Comparison of ENCODE assay signal across 18 cellular contexts in genomic region chr2:217846321-217846743, GRCh38.
DNase-seq lines count a peak whose midpoint lies in the region; ATAC-seq, FAIRE-seq and TF ChIP-seq lines count a peak whose summit lies in the region.
"Had no signal": no experiment of that assay in that cellular context is flagged by ENCODE, and none has a peak within 500 bp of the region (broad histone marks: within the 10 kb centered on the region; RNA-seq: fewer than 3 reads in every experiment).

No MANE protein-coding gene starts in this region.

- no peaks in the 10 kb centered on the region for H3K36me3 Mint-ChIP-seq in MCF 10A (ENCODE audit: insufficient read depth, unreplicated experiment)

- DNase-seq in T47D (ENCODE audit: low read depth in 1 of 2, low spot score in 1 of 2) (peak; percentile 69 to 70), MCF 10A (ENCODE audit: unreplicated experiment) (no peak), left cardiac atrium (peak; percentile 53), posterior vena cava (ENCODE audit: low spot score) (peak; percentile 86), aorta (peak; percentile 72 to 87), RCC 7860 (ENCODE audit: low spot score) (no peak)
- DNase-seq: activated CD4-positive, alpha-beta memory T cell treated with anti-CD3 and anti-CD28 coated beads, Interleukin-2, amount 10 ng/mL, durations not matched to agents 7 days and 5 days; amygdala; glutamatergic neuron; islet precursor cell; MG63; NCI-H187 treated with DMSO at 0.1 percent for 48 hours; NCI-H510A treated with DMSO at 0.1 percent for 48 hours had no signal

- H3K36me3 ChIP-seq in aorta (ENCODE audit: control insufficient read depth in 1 of 2, insufficient read depth in 2 of 2, low read length in 1 of 2) = peaks cover 15 to 28% of the 10 kb centered on the region in 2 donors

- in situ Hi-C loops in T47D (cut with HindIII; ENCODE audit: low pct_unique_long_range_greater_than_20kb, low sequenced_read_pairs) = no loop called here

- BruUV-seq in MCF 10A (replicated peaks; lab: Mats Ljungman, UMichigan) = no TSS peak

- H3K27ac ChIP-seq in aorta (ENCODE audit: low read depth in 1 of 2, low read length in 2 of 2) = peak overlapping the region in 1 of 2 donors; percentile 46

- POLR2A ChIA-PET in MCF 10A (lab: Yijun Ruan, JAX) = no interaction called here

- H3K27ac Mint-ChIP-seq in MCF 10A (ENCODE audit: low read depth, unreplicated experiment) = no peak overlapping the region
- H3K27ac Mint-ChIP-seq: activated CD4-positive, alpha-beta memory T cell treated with anti-CD3 and anti-CD28 coated beads, Interleukin-2, amount 10 ng/mL, durations not matched to agents 7 days and 5 days; GM23338; progenitor cell of endocrine pancreas had no signal

- H3K9me3 Mint-ChIP-seq in MCF 10A (ENCODE audit: unreplicated experiment) = no peaks in the 10 kb centered on the region
- H3K9me3 Mint-ChIP-seq: activated CD4-positive, alpha-beta memory T cell treated with anti-CD3 and anti-CD28 coated beads, Interleukin-2, amount 10 ng/mL, durations not matched to agents 7 days and 5 days; GM23338 had no signal

- no peaks in the 10 kb centered on the region for H3K27me3 Mint-ChIP-seq in MCF 10A (ENCODE audit: insufficient read depth, unreplicated experiment)
- H3K27me3 Mint-ChIP-seq: progenitor cell of endocrine pancreas had no signal

- no peak for FAIRE-seq in RCC 7860 (lab: Jason Lieb, UNC)
- FAIRE-seq: colon had no signal

- H3K4me1 ChIP-seq in aorta (ENCODE audit: control insufficient read depth in 1 of 2, insufficient read depth in 2 of 2, low read length in 2 of 2) = peaks cover 0 to 4% of the 10 kb centered on the region in 2 donors

- TF ChIP-seq CTCF in MCF 10A (IDR thresholded peaks at IDR 0.05; ENCODE audit: unreplicated experiment) = no peak

- H3K4me1 Mint-ChIP-seq in MCF 10A (ENCODE audit: insufficient read depth, unreplicated experiment) = peaks cover 21% of the 10 kb centered on the region
- H3K4me1 Mint-ChIP-seq: activated CD4-positive, alpha-beta memory T cell treated with anti-CD3 and anti-CD28 coated beads, Interleukin-2, amount 10 ng/mL, durations not matched to agents 7 days and 5 days; GM23338 had no signal

- CTCF ChIA-PET in MCF 10A (lab: Yijun Ruan, JAX) = interaction anchor here (1.4 to 1.6 kb wide), 2 partner anchors 10 to 57 kb away, joined by 5 to 7 read pairs; no protein-coding TSS in a partner anchor

- ATAC-seq in left cardiac atrium (peak in 1 of 2 donors; percentile 31), aorta (ENCODE audit: low FRiP score) (peak; percentile 5), GM21528 (IDR thresholded peaks at IDR 0.05; ENCODE audit: low FRiP score, unreplicated experiment) (no peak), GM19324 (IDR thresholded peaks at IDR 0.05; ENCODE audit: low FRiP score, unreplicated experiment) (no peak)
- ATAC-seq: GM23338 had no signal

- no peak overlapping the region for H3K4me3 ChIP-seq in aorta (ENCODE audit: low read length in 2 of 2)
- H3K4me3 ChIP-seq: GM23338, MG63 had no signal

- WGBS in aorta, 2 donors = 22 to 29% methylated on average over 3 of the region's 3 CpGs

- no peaks in the 10 kb centered on the region for H3K27me3 ChIP-seq in aorta (ENCODE audit: control insufficient read depth in 1 of 2, insufficient read depth in 2 of 2, low read length in 1 of 2)
- H3K27me3 ChIP-seq: MG63 had no signal

- H3K9me3 ChIP-seq in aorta (ENCODE audit: control insufficient read depth, low read length) = no peaks in the 10 kb centered on the region

- intact Hi-C loops in MCF 10A (cut with micrococcal nuclease) = no loop called here
- intact Hi-C loops in left cardiac atrium (cut with DNase I) = no loop called here
- intact Hi-C loops in posterior vena cava (cut with DNase I) = no loop called here
- intact Hi-C loops in aorta (cut with DNase I) = no loop called here

- H3K4me3 Mint-ChIP-seq in MCF 10A (ENCODE audit: unreplicated experiment) = no peak overlapping the region
- H3K4me3 Mint-ChIP-seq: activated CD4-positive, alpha-beta memory T cell treated with anti-CD3 and anti-CD28 coated beads, Interleukin-2, amount 10 ng/mL, durations not matched to agents 7 days and 5 days; GM23338 had no signal

Comparison
In these comparisons a context has a peak if more than half of its experiments do, and no peak if none do; other contexts are left out.
1. DNase-seq: peak in T47D (2 of 2), left cardiac atrium (single experiment), posterior vena cava (single experiment) and aorta (2 of 2); none in MCF 10A (single experiment) and RCC 7860 (single experiment).